8 cellular contexts compared by ENCODE assay signal in the genomic region with DNA sequence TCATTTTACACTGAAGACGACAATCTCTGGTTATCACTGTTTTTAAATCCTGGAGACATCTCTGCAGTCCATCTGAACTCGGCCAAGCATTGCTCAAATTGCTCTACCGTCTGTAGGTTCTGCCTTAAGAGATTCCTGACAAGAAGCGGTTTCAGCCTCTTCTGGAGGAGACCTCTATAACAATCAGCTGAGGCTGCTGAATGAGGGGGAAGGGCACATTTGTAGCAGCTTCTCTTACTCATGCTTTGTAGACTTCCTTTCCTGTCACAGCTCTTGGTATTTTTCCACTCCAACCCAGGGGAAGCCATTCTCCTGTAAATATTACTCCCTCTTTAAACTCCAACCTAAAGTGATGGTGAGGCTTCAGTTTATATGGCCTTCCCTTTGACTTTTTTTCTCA. TPM values are rescaled to one million over a fixed set of nuclear protein-coding genes. Genes with fewer than 3 reads are reported as not detected.
DNase-seq lines count a peak whose midpoint lies in the region; ATAC-seq and TF ChIP-seq lines count a peak whose summit lies in the region.

No MANE protein-coding gene starts in this region.

- peak overlapping the region in 54 of 59 donors; percentile 3 to 83 (median 65) for H3K27ac ChIP-seq in dorsolateral prefrontal cortex

- intact Hi-C loops in activated CD8-positive, alpha-beta T cell treated with anti-CD3 and anti-CD28 coated beads for 36 hours (cut with micrococcal nuclease), result no loop called here
- intact Hi-C loops in dorsolateral prefrontal cortex (cut with DNase I), result loop anchor here in 1 of 2 donors (5.0 kb wide), 1 partner anchor 75 kb away; a partner anchor contains a TSS

- H3K27me3 Mint-ChIP-seq in activated CD8-positive, alpha-beta T cell treated with anti-CD3 and anti-CD28 coated beads for 36 hours, result peaks cover 12% of the 10 kb centered on the region
- peaks cover 15% of the 10 kb centered on the region for H3K27me3 Mint-ChIP-seq in activated CD8-positive, alpha-beta T cell treated with anti-CD3 and anti-CD28 coated beads, Interleukin-2, amount 10 ng/mL, durations not matched to agents 7 days and 5 days (ENCODE audit: low read depth)
- peaks cover 6% of the 10 kb centered on the region for H3K27me3 Mint-ChIP-seq in nephron progenitor cell (ENCODE audit: low read depth, poor library complexity)

- DNase-seq in activated CD8-positive, alpha-beta T cell treated with anti-CD3 and anti-CD28 coated beads for 36 hours, result peak; percentile 59
- DNase-seq in activated CD8-positive, alpha-beta T cell treated with anti-CD3 and anti-CD28 coated beads, Interleukin-2, amount 10 ng/mL, durations not matched to agents 7 days and 5 days, result no peak
- peak in 4 of 10 donors; percentile 40 to 72 (median 65) for DNase-seq in dorsolateral prefrontal cortex
- DNase-seq in nephron progenitor cell, result peak; percentile 10

- peak overlapping the region in 32 of 59 donors; percentile 0 to 88 (median 20) for H3K4me3 ChIP-seq in dorsolateral prefrontal cortex

- H3K9me3 Mint-ChIP-seq in activated CD8-positive, alpha-beta T cell treated with anti-CD3 and anti-CD28 coated beads for 36 hours, result no peaks in the 10 kb centered on the region
- no peaks in the 10 kb centered on the region for H3K9me3 Mint-ChIP-seq in activated CD8-positive, alpha-beta T cell treated with anti-CD3 and anti-CD28 coated beads, Interleukin-2, amount 10 ng/mL, durations not matched to agents 7 days and 5 days (ENCODE audit: insufficient read depth)
- peaks cover 7% of the 10 kb centered on the region for H3K9me3 Mint-ChIP-seq in nephron progenitor cell

- peak overlapping the region; percentile 55 for H3K27ac Mint-ChIP-seq in activated CD8-positive, alpha-beta T cell treated with anti-CD3 and anti-CD28 coated beads for 36 hours
- no peak overlapping the region for H3K27ac Mint-ChIP-seq in activated CD8-positive, alpha-beta T cell treated with anti-CD3 and anti-CD28 coated beads, Interleukin-2, amount 10 ng/mL, durations not matched to agents 7 days and 5 days
- peak overlapping the region; percentile 70 for H3K27ac Mint-ChIP-seq in nephron progenitor cell

- no peak for TF ChIP-seq CTCF in activated CD8-positive, alpha-beta T cell treated with anti-CD3 and anti-CD28 coated beads for 36 hours (IDR thresholded peaks at IDR 0.05)
- peak in 2 of 56 donors; percentile 4 to 28 for TF ChIP-seq CTCF in dorsolateral prefrontal cortex (IDR thresholded peaks at IDR 0.05 in 54 of 56, conservative IDR thresholded peaks at IDR 0.05 in 2 of 56; ENCODE audit: low read depth in 1 of 56, partially characterized antibody in 56 of 56)
- no peak for TF ChIP-seq CTCF in nephron progenitor cell (IDR thresholded peaks at IDR 0.05)

- H3K36me3 Mint-ChIP-seq in activated CD8-positive, alpha-beta T cell treated with anti-CD3 and anti-CD28 coated beads for 36 hours (ENCODE audit: low read depth), result no peaks in the 10 kb centered on the region
- H3K36me3 Mint-ChIP-seq in activated CD8-positive, alpha-beta T cell treated with anti-CD3 and anti-CD28 coated beads, Interleukin-2, amount 10 ng/mL, durations not matched to agents 7 days and 5 days (ENCODE audit: low read depth), result no peaks in the 10 kb centered on the region
- peaks cover 23% of the 10 kb centered on the region for H3K36me3 Mint-ChIP-seq in nephron progenitor cell (ENCODE audit: low read depth)

- ATAC-seq in activated CD8-positive, alpha-beta T cell treated with anti-CD3 and anti-CD28 coated beads for 36 hours, result peak; percentile 18
- ATAC-seq in activated CD8-positive, alpha-beta T cell treated with anti-CD3 and anti-CD28 coated beads, Interleukin-2, amount 10 ng/mL, durations not matched to agents 7 days and 5 days, result no peak
- ATAC-seq in HG02840 (IDR thresholded peaks at IDR 0.05; ENCODE audit: low FRiP score, unreplicated experiment) (no peak), GM18520 (IDR thresholded peaks at IDR 0.05; ENCODE audit: unreplicated experiment) (no peak), GM21423 (IDR thresholded peaks at IDR 0.05; ENCODE audit: unreplicated experiment) (no peak)

- no peak overlapping the region for H3K4me3 Mint-ChIP-seq in activated CD8-positive, alpha-beta T cell treated with anti-CD3 and anti-CD28 coated beads for 36 hours
- no peak overlapping the region for H3K4me3 Mint-ChIP-seq in activated CD8-positive, alpha-beta T cell treated with anti-CD3 and anti-CD28 coated beads, Interleukin-2, amount 10 ng/mL, durations not matched to agents 7 days and 5 days
- H3K4me3 Mint-ChIP-seq in nephron progenitor cell, result peak overlapping the region; percentile 23

- H3K27me3 ChIP-seq in dorsolateral prefrontal cortex, result no peaks in the 10 kb centered on the region

- POLR2A ChIA-PET in activated CD8-positive, alpha-beta T cell treated with anti-CD3 and anti-CD28 coated beads for 36 hours (lab: Charles Lee), result interaction anchor here (0.8 to 1.0 kb wide), 4 partner anchors 11 to 82 kb away, joined by 3 read pairs; no protein-coding TSS in a partner anchor
- POLR2A ChIA-PET in activated CD8-positive, alpha-beta T cell treated with anti-CD3 and anti-CD28 coated beads, Interleukin-2, amount 10 ng/mL, durations not matched to agents 7 days and 5 days (lab: Charles Lee), result interaction anchor here (1.2 kb wide), 1 partner anchor 51 kb away, joined by 3 read pairs; a partner anchor contains a TSS

- H3K4me1 Mint-ChIP-seq in activated CD8-positive, alpha-beta T cell treated with anti-CD3 and anti-CD28 coated beads for 36 hours (ENCODE audit: low read depth), result peaks cover 27% of the 10 kb centered on the region
- H3K4me1 Mint-ChIP-seq in activated CD8-positive, alpha-beta T cell treated with anti-CD3 and anti-CD28 coated beads, Interleukin-2, amount 10 ng/mL, durations not matched to agents 7 days and 5 days (ENCODE audit: low read depth), result peaks cover 34% of the 10 kb centered on the region
- peaks cover 40% of the 10 kb centered on the region for H3K4me1 Mint-ChIP-seq in nephron progenitor cell

- CTCF ChIA-PET in activated CD8-positive, alpha-beta T cell treated with anti-CD3 and anti-CD28 coated beads for 36 hours (lab: Charles Lee), result interaction anchor here (2.0 to 3.4 kb wide), 2 partner anchors 44 to 82 kb away, joined by 7 to 24 read pairs; no protein-coding TSS in a partner anchor
- CTCF ChIA-PET in activated CD8-positive, alpha-beta T cell treated with anti-CD3 and anti-CD28 coated beads, Interleukin-2, amount 10 ng/mL, durations not matched to agents 7 days and 5 days (lab: Charles Lee), result interaction anchor here (0.8 to 4.0 kb wide), 6 partner anchors 9 to 195 kb away, joined by 3 to 28 read pairs (median 4); a partner anchor contains a TSS

TF ChIP-seq in PFSK-1, 5 proteins besides CTCF, POLR2A, EP300 and RAD21:
- TF ChIP-seq TAF1 (IDR thresholded peaks at IDR 0.05; ENCODE audit: borderline replicate concordance, insufficient read depth, low read length) (no peak), POLR2AphosphoS5 (IDR thresholded peaks at IDR 0.05; ENCODE audit: low read depth, low read length) (no peak), SIN3A (IDR thresholded peaks at IDR 0.05; ENCODE audit: borderline replicate concordance, insufficient read depth, low read length) (peak; percentile 95; the same call in 1 of the 2 replicates), FOXP2 (optimal IDR thresholded peaks at IDR 0.05; ENCODE audit: borderline replicate concordance, extremely low read depth, extremely low read length, insufficient read depth) (no peak)
- TF ChIP-seq, protein P1, sequence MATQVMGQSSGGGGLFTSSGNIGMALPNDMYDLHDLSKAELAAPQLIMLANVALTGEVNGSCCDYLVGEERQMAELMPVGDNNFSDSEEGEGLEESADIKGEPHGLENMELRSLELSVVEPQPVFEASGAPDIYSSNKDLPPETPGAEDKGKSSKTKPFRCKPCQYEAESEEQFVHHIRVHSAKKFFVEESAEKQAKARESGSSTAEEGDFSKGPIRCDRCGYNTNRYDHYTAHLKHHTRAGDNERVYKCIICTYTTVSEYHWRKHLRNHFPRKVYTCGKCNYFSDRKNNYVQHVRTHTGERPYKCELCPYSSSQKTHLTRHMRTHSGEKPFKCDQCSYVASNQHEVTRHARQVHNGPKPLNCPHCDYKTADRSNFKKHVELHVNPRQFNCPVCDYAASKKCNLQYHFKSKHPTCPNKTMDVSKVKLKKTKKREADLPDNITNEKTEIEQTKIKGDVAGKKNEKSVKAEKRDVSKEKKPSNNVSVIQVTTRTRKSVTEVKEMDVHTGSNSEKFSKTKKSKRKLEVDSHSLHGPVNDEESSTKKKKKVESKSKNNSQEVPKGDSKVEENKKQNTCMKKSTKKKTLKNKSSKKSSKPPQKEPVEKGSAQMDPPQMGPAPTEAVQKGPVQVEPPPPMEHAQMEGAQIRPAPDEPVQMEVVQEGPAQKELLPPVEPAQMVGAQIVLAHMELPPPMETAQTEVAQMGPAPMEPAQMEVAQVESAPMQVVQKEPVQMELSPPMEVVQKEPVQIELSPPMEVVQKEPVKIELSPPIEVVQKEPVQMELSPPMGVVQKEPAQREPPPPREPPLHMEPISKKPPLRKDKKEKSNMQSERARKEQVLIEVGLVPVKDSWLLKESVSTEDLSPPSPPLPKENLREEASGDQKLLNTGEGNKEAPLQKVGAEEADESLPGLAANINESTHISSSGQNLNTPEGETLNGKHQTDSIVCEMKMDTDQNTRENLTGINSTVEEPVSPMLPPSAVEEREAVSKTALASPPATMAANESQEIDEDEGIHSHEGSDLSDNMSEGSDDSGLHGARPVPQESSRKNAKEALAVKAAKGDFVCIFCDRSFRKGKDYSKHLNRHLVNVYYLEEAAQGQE (IDR thresholded peaks at IDR 0.05; ENCODE audit: insufficient read depth in 1 of 2, low read depth in 2 of 2, low read length in 2 of 2), result no peak

RNA-seq across cellular contexts. Expression of a gene that starts 3.0 kb away (rescaled TPM):
- 1 to 10 TPM; 9.9 TPM for total RNA-seq in activated CD8-positive, alpha-beta T cell treated with anti-CD3 and anti-CD28 coated beads for 36 hours
- 1 to 10 TPM; 1.6 to 2.3 TPM for total RNA-seq in activated CD8-positive, alpha-beta T cell treated with anti-CD3 and anti-CD28 coated beads, Interleukin-2, amount 10 ng/mL, durations not matched to agents 7 days and 5 days
- 27.9 TPM for polyA plus RNA-seq in PFSK-1 (2012; ENCODE audit: insufficient read length, low read depth)
- total RNA-seq in dorsolateral prefrontal cortex, result 10 to 100 TPM in 106 of 120 experiments, 1 to 10 TPM in 14; 5.2 to 42.6 (median 14.9) TPM

RNA-seq across cellular contexts. Expression of a gene that starts 22.6 kb away (rescaled TPM):
- total RNA-seq in activated CD8-positive, alpha-beta T cell treated with anti-CD3 and anti-CD28 coated beads for 36 hours, result 10 to 100 TPM; 20.3 to 21.9 TPM
- total RNA-seq in activated CD8-positive, alpha-beta T cell treated with anti-CD3 and anti-CD28 coated beads, Interleukin-2, amount 10 ng/mL, durations not matched to agents 7 days and 5 days, result 10 to 100 TPM; 14.8 to 17.5 TPM
- 16.4 TPM for polyA plus RNA-seq in PFSK-1 (2012; ENCODE audit: insufficient read length, low read depth)
- 10 to 100 TPM; 19.8 to 43.6 (median 29.0) TPM for total RNA-seq in dorsolateral prefrontal cortex

RNA-seq across cellular contexts. Expression of a gene that starts 51.8 kb away (rescaled TPM):
- total RNA-seq in activated CD8-positive, alpha-beta T cell treated with anti-CD3 and anti-CD28 coated beads for 36 hours, result 10 to 100 TPM; 57.3 to 59.7 TPM
- total RNA-seq in activated CD8-positive, alpha-beta T cell treated with anti-CD3 and anti-CD28 coated beads, Interleukin-2, amount 10 ng/mL, durations not matched to agents 7 days and 5 days, result 10 to 100 TPM; 69.6 to 70.6 TPM
- 42.5 TPM for polyA plus RNA-seq in PFSK-1 (2012; ENCODE audit: insufficient read length, low read depth)
- 100 to 1,000 TPM; 101 to 177 (median 140) TPM for total RNA-seq in dorsolateral prefrontal cortex
